ENCODE assay signal across 1 cellular context in genomic region chr6:38077488-38078015, GRCh38.
TF ChIP-seq lines count a peak whose summit lies in the region.

No MANE protein-coding gene starts in this region.

TF ChIP-seq in GM23338, 12 proteins besides CTCF, POLR2A, EP300 and RAD21 (continued from another document):
- no peak for TF ChIP-seq ZNF462 (CRISPR knock-in tag; IDR thresholded peaks at IDR 0.05)
- TF ChIP-seq ZNF114 (CRISPR knock-in tag; IDR thresholded peaks at IDR 0.05), result no peak
- no peak for TF ChIP-seq JUNB (IDR thresholded peaks at IDR 0.05; ENCODE audit: unreplicated experiment)
- TF ChIP-seq REST (IDR thresholded peaks at IDR 0.05; ENCODE audit: unreplicated experiment), result no peak
- TF ChIP-seq ZNF331 (CRISPR knock-in tag; IDR thresholded peaks at IDR 0.05; ENCODE audit: low read depth), result no peak
